In genomic region chr14:92685784-92686355, GRCh38 we compare ENCODE assay signal across 16 cellular contexts.
"Had no signal": no experiment of that assay in that cellular context is flagged by ENCODE, and none has a peak within 500 bp of the region (broad histone marks: within the 10 kb centered on the region; RNA-seq: fewer than 3 reads in every experiment).

No MANE protein-coding gene starts in this region.

- H3K79me2 ChIP-seq: parathyroid adenoma had no signal

- H3K4me1 ChIP-seq: parathyroid adenoma had no signal

- H3K9me3 Mint-ChIP-seq: activated naive CD8-positive, alpha-beta T cell treated with anti-CD3 and anti-CD28 coated beads, Interleukin-2, amount 10 ng/mL, durations not matched to agents 7 days and 5 days; activated T-helper 2 cell treated with anti-CD3 and anti-CD28 coated beads, Interferon-gamma antibody, Interleukin-2, Interleukin-4, amounts not matched to agents 10 μg/mL and 5 μg/mL and 100 μg/mL, durations not matched to agents 14 hours and 24 hours and 36 hours; memory B cell; neural crest cell; T-helper 2 cell treated with Interferon-gamma antibody and Interleukin-4, amounts not matched to agents 5 μg/mL and 100 μg/mL, for 36 hours had no signal

- H3K9me3 ChIP-seq: ascending aorta, heart right ventricle, left ventricle myocardium inferior, suprapubic skin, upper lobe of left lung had no signal

- H2AFZ ChIP-seq: parathyroid adenoma had no signal

- H3K9ac ChIP-seq: parathyroid adenoma had no signal

- H3K27me3 ChIP-seq: ascending aorta, heart right ventricle, suprapubic skin, upper lobe of left lung had no signal

- H3K27me3 Mint-ChIP-seq: activated naive CD8-positive, alpha-beta T cell treated with anti-CD3 and anti-CD28 coated beads, Interleukin-2, amount 10 ng/mL, durations not matched to agents 7 days and 5 days; memory B cell had no signal

- H3K4me3 Mint-ChIP-seq: activated naive CD8-positive, alpha-beta T cell treated with anti-CD3 and anti-CD28 coated beads, Interleukin-2, amount 10 ng/mL, durations not matched to agents 7 days and 5 days; memory B cell; neural crest cell; T-helper 2 cell treated with Interferon-gamma antibody and Interleukin-4, amounts not matched to agents 5 μg/mL and 100 μg/mL, for 36 hours had no signal

- H3K4me1 Mint-ChIP-seq: neural crest cell had no signal

- H3K27ac Mint-ChIP-seq: activated naive CD8-positive, alpha-beta T cell treated with anti-CD3 and anti-CD28 coated beads, Interleukin-2, amount 10 ng/mL, durations not matched to agents 7 days and 5 days; activated T-helper 2 cell treated with anti-CD3 and anti-CD28 coated beads, Interferon-gamma antibody, Interleukin-2, Interleukin-4, amounts not matched to agents 10 μg/mL and 5 μg/mL and 100 μg/mL, durations not matched to agents 14 hours and 24 hours and 36 hours; memory B cell; T-helper 2 cell treated with Interferon-gamma antibody and Interleukin-4, amounts not matched to agents 5 μg/mL and 100 μg/mL, for 36 hours had no signal

- H3K27ac ChIP-seq: ascending aorta, heart right ventricle, left ventricle myocardium inferior, parathyroid adenoma, suprapubic skin had no signal

- DNase-seq: activated CD4-positive, alpha-beta T cell treated with anti-CD3 and anti-CD28 coated beads, Interleukin-2, amount 50 U/mL, for 48 hours; activated CD4-positive, CD25-positive, alpha-beta regulatory T cell treated with anti-CD3 and anti-CD28 coated beads, Interleukin-2, amount 50 U/mL, for 72 hours; activated naive CD8-positive, alpha-beta T cell treated with anti-CD3 and anti-CD28 coated beads, Interleukin-2, amount 10 ng/mL, durations not matched to agents 7 days and 5 days; foreskin melanocyte; heart right ventricle; islet precursor cell; left ventricle myocardium inferior; SIG-M5; upper lobe of left lung had no signal
